9 cellular contexts compared by ENCODE assay signal in genomic region chr2:219997341-219997851, GRCh38.
DNase-seq lines count a peak whose midpoint lies in the region; ATAC-seq and TF ChIP-seq lines count a peak whose summit lies in the region.
"Had no signal": no experiment of that assay in that cellular context is flagged by ENCODE, and none has a peak within 500 bp of the region (broad histone marks: within the 10 kb centered on the region; RNA-seq: fewer than 3 reads in every experiment).

No MANE protein-coding gene starts in this region.

- TF ChIP-seq CTCF in endodermal cell (conservative IDR thresholded peaks at IDR 0.05), result peak; percentile 80
- TF ChIP-seq CTCF in CD8-positive, alpha-beta T cell (IDR thresholded peaks at IDR 0.05), result no peak

- H3K4me3 Mint-ChIP-seq in activated T-cell treated with anti-CD3 and anti-CD28 coated beads, Interleukin-2, amount 50 U/mL, for 4 hours, result no peak overlapping the region
- no peak overlapping the region for H3K4me3 Mint-ChIP-seq in endodermal cell
- H3K4me3 Mint-ChIP-seq in CD8-positive, alpha-beta T cell, result no peak overlapping the region
- H3K4me3 Mint-ChIP-seq: activated naive CD8-positive, alpha-beta T cell treated with anti-CD3 and anti-CD28 coated beads, Interleukin-2, amount 10 ng/mL, durations not matched to agents 7 days and 5 days had no signal

- H3K36me3 ChIP-seq in endodermal cell (ENCODE audit: control insufficient read depth, insufficient read depth, low read length), result no peaks in the 10 kb centered on the region
- no peaks in the 10 kb centered on the region for H3K36me3 ChIP-seq in CD8-positive, alpha-beta T cell (ENCODE audit: insufficient read depth, low read length)

- H3K27me3 Mint-ChIP-seq in activated T-cell treated with anti-CD3 and anti-CD28 coated beads, Interleukin-2, amount 50 U/mL, for 4 hours (ENCODE audit: low read depth), result peaks cover 3% of the 10 kb centered on the region
- H3K27me3 Mint-ChIP-seq in endodermal cell (ENCODE audit: insufficient read depth), result no peaks in the 10 kb centered on the region
- peaks cover 5% of the 10 kb centered on the region for H3K27me3 Mint-ChIP-seq in CD8-positive, alpha-beta T cell (ENCODE audit: low read depth)

- peak; percentile 32 to 36 for DNase-seq in activated T-cell treated with anti-CD3 and anti-CD28 coated beads, Interleukin-2, amount 50 U/mL, for 48 hours
- DNase-seq in activated T-cell treated with anti-CD3 and anti-CD28 coated beads, Interleukin-2, amount 50 U/mL, for 4 hours, result no peak
- DNase-seq in NCI-H446 (lab: John Stamatoyannopoulos, UW) (peak; percentile 3 to 53), endodermal cell (peak; percentile 92), pons (ENCODE audit: low spot score) (peak; percentile 24), cerebellar nuclear complex (lab: John Stamatoyannopoulos, UW) (no peak)
- no peak for DNase-seq in CD8-positive, alpha-beta T cell
- DNase-seq: activated naive CD8-positive, alpha-beta T cell treated with anti-CD3 and anti-CD28 coated beads, Interleukin-2, amount 10 ng/mL, durations not matched to agents 7 days and 5 days had no signal

- peaks cover 5% of the 10 kb centered on the region for H3K9me3 ChIP-seq in endodermal cell (ENCODE audit: control insufficient read depth, low read length)
- H3K9me3 ChIP-seq in CD8-positive, alpha-beta T cell (ENCODE audit: low read length), result no peaks in the 10 kb centered on the region

- no peak overlapping the region for H3K9ac ChIP-seq in endodermal cell (ENCODE audit: extremely low read depth, low read length, poor library complexity, severe bottlenecking)

- ATAC-seq in activated T-cell treated with anti-CD3 and anti-CD28 coated beads, Interleukin-2, amount 50 U/mL, for 4 hours, result no peak
- no peak for ATAC-seq in GM19463 (IDR thresholded peaks at IDR 0.05; ENCODE audit: unreplicated experiment)
- ATAC-seq in CD8-positive, alpha-beta T cell, result no peak

- no peak overlapping the region for H3K27ac Mint-ChIP-seq in endodermal cell
- no peak overlapping the region for H3K27ac Mint-ChIP-seq in CD8-positive, alpha-beta T cell
- H3K27ac Mint-ChIP-seq: activated naive CD8-positive, alpha-beta T cell treated with anti-CD3 and anti-CD28 coated beads, Interleukin-2, amount 10 ng/mL, durations not matched to agents 7 days and 5 days had no signal

- POLR2A ChIA-PET in CD8-positive, alpha-beta T cell (lab: Charles Lee), result no interaction called here

- WGBS in endodermal cell (ENCODE audit: insufficient coverage in 1 of 2, insufficient read length in 1 of 2), 2 experiments, result 82 to 85% methylated on average over 13 of the region's 13 CpGs

- CTCF ChIA-PET in CD8-positive, alpha-beta T cell (lab: Charles Lee), result no interaction called here

- H3K4me1 Mint-ChIP-seq in activated T-cell treated with anti-CD3 and anti-CD28 coated beads, Interleukin-2, amount 50 U/mL, for 4 hours (ENCODE audit: low read depth), result no peaks in the 10 kb centered on the region
- no peaks in the 10 kb centered on the region for H3K4me1 Mint-ChIP-seq in endodermal cell
- no peaks in the 10 kb centered on the region for H3K4me1 Mint-ChIP-seq in CD8-positive, alpha-beta T cell (ENCODE audit: low read depth)
- H3K4me1 Mint-ChIP-seq: activated naive CD8-positive, alpha-beta T cell treated with anti-CD3 and anti-CD28 coated beads, Interleukin-2, amount 10 ng/mL, durations not matched to agents 7 days and 5 days had no signal

- H3K27ac ChIP-seq in endodermal cell (ENCODE audit: low read depth, low read length), result no peak overlapping the region
- H3K27ac ChIP-seq in CD8-positive, alpha-beta T cell (ENCODE audit: low read depth, low read length), result no peak overlapping the region

- H3K4me1 ChIP-seq in endodermal cell (ENCODE audit: control insufficient read depth, insufficient read depth, low read length), result no peaks in the 10 kb centered on the region
- H3K4me1 ChIP-seq in CD8-positive, alpha-beta T cell (ENCODE audit: insufficient read depth, low read length), result no peaks in the 10 kb centered on the region

- no peaks in the 10 kb centered on the region for H3K9me3 Mint-ChIP-seq in activated T-cell treated with anti-CD3 and anti-CD28 coated beads, Interleukin-2, amount 50 U/mL, for 4 hours
- H3K9me3 Mint-ChIP-seq in endodermal cell, result no peaks in the 10 kb centered on the region
- H3K9me3 Mint-ChIP-seq in CD8-positive, alpha-beta T cell, result no peaks in the 10 kb centered on the region
- H3K9me3 Mint-ChIP-seq: activated naive CD8-positive, alpha-beta T cell treated with anti-CD3 and anti-CD28 coated beads, Interleukin-2, amount 10 ng/mL, durations not matched to agents 7 days and 5 days had no signal

- H3K27me3 ChIP-seq in endodermal cell (ENCODE audit: control insufficient read depth, insufficient read depth, low read length, poor library complexity, severe bottlenecking), result no peaks in the 10 kb centered on the region
- H3K27me3 ChIP-seq in CD8-positive, alpha-beta T cell (ENCODE audit: insufficient read depth, low read length), result no peaks in the 10 kb centered on the region

- no peaks in the 10 kb centered on the region for H3K36me3 Mint-ChIP-seq in activated T-cell treated with anti-CD3 and anti-CD28 coated beads, Interleukin-2, amount 50 U/mL, for 4 hours (ENCODE audit: insufficient read depth)
- no peaks in the 10 kb centered on the region for H3K36me3 Mint-ChIP-seq in endodermal cell (ENCODE audit: low read depth)
- no peaks in the 10 kb centered on the region for H3K36me3 Mint-ChIP-seq in CD8-positive, alpha-beta T cell
- H3K36me3 Mint-ChIP-seq: activated naive CD8-positive, alpha-beta T cell treated with anti-CD3 and anti-CD28 coated beads, Interleukin-2, amount 10 ng/mL, durations not matched to agents 7 days and 5 days had no signal

- intact Hi-C loops in CD8-positive, alpha-beta T cell (cut with DNase I, micrococcal nuclease), result no loop called here

- H3K4me3 ChIP-seq in endodermal cell (ENCODE audit: low read length), result no peak overlapping the region
- no peak overlapping the region for H3K4me3 ChIP-seq in CD8-positive, alpha-beta T cell (ENCODE audit: low read depth, low read length)

Comparison
In these comparisons a context has a peak if more than half of its experiments do, and no peak if none do; other contexts are left out.
1. DNase-seq: peak in activated T-cell treated with anti-CD3 and anti-CD28 coated beads, Interleukin-2, amount 50 U/mL, for 48 hours (2 of 2), NCI-H446 (2 of 2), endodermal cell (single experiment) and pons (single experiment); none in activated T-cell treated with anti-CD3 and anti-CD28 coated beads, Interleukin-2, amount 50 U/mL, for 4 hours (single experiment), CD8-positive, alpha-beta T cell (0 of 7) and cerebellar nuclear complex (0 of 2).